In genomic region chr4:49154308-49154707, GRCh38 we compare ENCODE assay signal across 8 cellular contexts.
A peak's percentile ranks its signal among the peaks of the same experiment; 100 is the strongest.
DNase-seq lines count a peak whose midpoint lies in the region; ATAC-seq, FAIRE-seq and TF ChIP-seq lines count a peak whose summit lies in the region.
"Not testable (repeated sequence)": the region's sequence is repeated elsewhere in the genome, so short reads cannot be mapped to it uniquely, and the experiment has no call there.

No MANE protein-coding gene starts in this region.

- CTCF ChIA-PET in A549 (lab: Yijun Ruan, JAX); endothelial cell of umbilical vein (lab: Charles Lee): not testable (repeated sequence)

- not testable (repeated sequence) for H3K4me3 ChIP-seq in A549; RWPE2 (ENCODE audit: severe bottlenecking); endothelial cell of umbilical vein (replicated peaks in 1 of 3; ENCODE audit: insufficient read depth in 1 of 3, low read depth in 1 of 3, low read length in 3 of 3)
- H3K4me3 ChIP-seq in mesendoderm (ENCODE audit: low read length) = peak overlapping the region; percentile 36

- H3K56ac ChIP-seq in mesendoderm (ENCODE audit: low read length) = not testable (repeated sequence)

- H3K4me1 ChIP-seq in A549; RWPE2 (ENCODE audit: insufficient read depth, poor library complexity, severe bottlenecking); endothelial cell of umbilical vein (ENCODE audit: control insufficient read depth, extremely low read depth, insufficient read depth, low read length); mesendoderm (ENCODE audit: control insufficient read depth, low read depth, low read length): not testable (repeated sequence)

- H3K79me2 ChIP-seq in endothelial cell of umbilical vein (ENCODE audit: control insufficient read depth, insufficient read depth, low read length); mesendoderm (ENCODE audit: control insufficient read depth, insufficient read depth, low read length): not testable (repeated sequence)

- ATAC-seq in A549 (peak; percentile 25 to 83; a peak in 3 of 6 replicates), GM18909 (IDR thresholded peaks at IDR 0.05; ENCODE audit: poor library complexity, unreplicated experiment) (peak; percentile 69), GM21526 (IDR thresholded peaks at IDR 0.05; ENCODE audit: low FRiP score, unreplicated experiment) (peak; percentile 64), HG02870 (IDR thresholded peaks at IDR 0.05; ENCODE audit: unreplicated experiment) (peak; percentile 60), HG03280 (IDR thresholded peaks at IDR 0.05; ENCODE audit: unreplicated experiment) (peak; percentile 61), RWPE2 (ENCODE audit: low read depth) (peak; percentile 51)

- H3K4ac ChIP-seq in mesendoderm (ENCODE audit: low read depth, low read length) = not testable (repeated sequence)

- BruUV-seq in endothelial cell of umbilical vein (replicated peaks; lab: Mats Ljungman, UMichigan) = not testable (repeated sequence)

- not testable (repeated sequence) for H4K8ac ChIP-seq in mesendoderm (ENCODE audit: low read depth, low read length)

- H2AFZ ChIP-seq in endothelial cell of umbilical vein (ENCODE audit: low read depth, low read length) = not testable (repeated sequence)

- not testable (repeated sequence) for TF ChIP-seq EP300 in A549 (IDR thresholded peaks at IDR 0.05)

- not testable (repeated sequence) for H3K27me3 ChIP-seq in RWPE2 (ENCODE audit: insufficient read depth, poor library complexity, severe bottlenecking); endothelial cell of umbilical vein (ENCODE audit: control insufficient read depth in 2 of 2, insufficient read depth in 2 of 2, low read length in 2 of 2); mesendoderm (ENCODE audit: insufficient read depth, low read length, poor library complexity)

- H3K9me1 ChIP-seq in endothelial cell of umbilical vein (replicated peaks; ENCODE audit: control insufficient read depth, extremely low read depth, insufficient read depth, low read length) = not testable (repeated sequence)

- FAIRE-seq in A549 (lab: Jason Lieb, UNC); endothelial cell of umbilical vein (lab: Jason Lieb, UNC): not testable (repeated sequence)

- not testable (repeated sequence) for H2AK5ac ChIP-seq in mesendoderm (ENCODE audit: low read length)

- not testable (repeated sequence) for TF ChIP-seq RAD21 in A549 (conservative IDR thresholded peaks at IDR 0.05 in 1 of 2, IDR thresholded peaks at IDR 0.05 in 1 of 2)

- H4K20me1 ChIP-seq in endothelial cell of umbilical vein (replicated peaks; ENCODE audit: control insufficient read depth, extremely low read depth, insufficient read depth, low read length) = not testable (repeated sequence)

- TF ChIP-seq POLR2A in A549 (IDR thresholded peaks at IDR 0.05; ENCODE audit: low read length); endothelial cell of umbilical vein (IDR thresholded peaks at IDR 0.05; ENCODE audit: low read depth, low read length): not testable (repeated sequence)

- H3K27ac ChIP-seq in A549; RWPE2 (ENCODE audit: poor library complexity, severe bottlenecking); endothelial cell of umbilical vein (ENCODE audit: insufficient read depth, low read depth, low read length); mesendoderm (ENCODE audit: low read depth, low read length): not testable (repeated sequence)

- H4K5ac ChIP-seq in mesendoderm (ENCODE audit: low read length) = not testable (repeated sequence)

- H3K23ac ChIP-seq in mesendoderm (ENCODE audit: low read length) = not testable (repeated sequence)

- WGBS in A549 (ENCODE audit: missing lambda C conversion rate) = 5% methylated on average over 3 of the region's 3 CpGs
- WGBS in mesendoderm (ENCODE audit: extremely low coverage, insufficient coverage, low lambda C conversion rate) = no CpG with 5 or more reads among the region's 3 CpGs

- not testable (repeated sequence) for H3K4me2 ChIP-seq in A549; endothelial cell of umbilical vein (ENCODE audit: insufficient read depth, low read length); mesendoderm (ENCODE audit: low read length)

- not testable (repeated sequence) for TF ChIP-seq CTCF in A549 (IDR thresholded peaks at IDR 0.05); RWPE2 (IDR thresholded peaks at IDR 0.05; ENCODE audit: poor library complexity, severe bottlenecking); endothelial cell of umbilical vein (IDR thresholded peaks at IDR 0.05; ENCODE audit: extremely low read depth in 1 of 2, insufficient read depth in 1 of 2, low read depth in 1 of 2, low read length in 2 of 2)

- not testable (repeated sequence) for H3K79me1 ChIP-seq in mesendoderm (ENCODE audit: low read length)

- POLR2A ChIA-PET in A549 (lab: Yijun Ruan, JAX); endothelial cell of umbilical vein (lab: Charles Lee): not testable (repeated sequence)

- not testable (repeated sequence) for DNase-seq in A549 (ENCODE audit: low read depth in 1 of 2, low spot score in 1 of 2); RWPE2 (ENCODE audit: low spot score); mesendoderm
- peak; percentile 5 for DNase-seq in endothelial cell of umbilical vein (ENCODE audit: low read depth, low spot score)

- not testable (repeated sequence) for H3K9ac ChIP-seq in endothelial cell of umbilical vein (replicated peaks; ENCODE audit: extremely low read depth, insufficient read depth, low read length); mesendoderm (ENCODE audit: low read length)

- H2BK5ac ChIP-seq in mesendoderm (ENCODE audit: low read length) = not testable (repeated sequence)

- dilution Hi-C loops in endothelial cell of umbilical vein (cut with MboI; ENCODE audit: extremely low pct_ligation_motif_present, low sequenced_read_pairs) = not testable (repeated sequence)

- H3K36me3 ChIP-seq in RWPE2 (ENCODE audit: low read depth); endothelial cell of umbilical vein (ENCODE audit: control insufficient read depth in 2 of 2, extremely low read depth in 1 of 2, insufficient read depth in 2 of 2, low read length in 2 of 2); mesendoderm (ENCODE audit: control insufficient read depth, insufficient read depth, low read length): not testable (repeated sequence)

- not testable (repeated sequence) for H2BK15ac ChIP-seq in mesendoderm (replicated peaks; ENCODE audit: low read depth)

- not testable (repeated sequence) for H3K18ac ChIP-seq in mesendoderm (ENCODE audit: low read length)

- not testable (repeated sequence) for H2BK120ac ChIP-seq in mesendoderm (ENCODE audit: low read depth, low read length)

- intact Hi-C loops in endothelial cell of umbilical vein (cut with micrococcal nuclease) = not testable (repeated sequence)

- H3K9me3 ChIP-seq in A549 (peaks cover 19% of the 10 kb centered on the region; the same call in 2 of the 3 replicates), endothelial cell of umbilical vein (replicated peaks; ENCODE audit: control insufficient read depth, insufficient read depth, low read length) (peaks cover 47% of the 10 kb centered on the region)
- not testable (repeated sequence) for H3K9me3 ChIP-seq in RWPE2 (ENCODE audit: severe bottlenecking)
